ENCODE assay signal across 9 cellular contexts in genomic region chr5:43305948-43306563, GRCh38. TPM values are rescaled to one million over a fixed set of nuclear protein-coding genes. Genes with fewer than 3 reads are reported as not detected.
DNase-seq lines count a peak whose midpoint lies in the region; ATAC-seq and TF ChIP-seq lines count a peak whose summit lies in the region.
"Had no signal": no experiment of that assay in that cellular context is flagged by ENCODE, and none has a peak within 500 bp of the region (broad histone marks: within the 10 kb centered on the region; RNA-seq: fewer than 3 reads in every experiment).

No MANE protein-coding gene starts in this region.

- WGBS in right cardiac atrium, result 81% methylated on average over 1 of the region's 1 CpG

- no peak overlapping the region for H3K4me3 ChIP-seq in right cardiac atrium (ENCODE audit: low read length)

- ATAC-seq in GM18520 (IDR thresholded peaks at IDR 0.05; ENCODE audit: unreplicated experiment) (peak; percentile 42), HG03159 (IDR thresholded peaks at IDR 0.05; ENCODE audit: unreplicated experiment) (peak; percentile 65), right cardiac atrium (peak; percentile 55 to 65)
- peak; percentile 50 to 63 for ATAC-seq in stimulated activated naive B cell treated with anti-CD40 and anti-IgM and Interleukin-4, amounts not matched to agents 10 μg/mL and 1 μg/mL and 100 μg/mL, for 72 hours (replicated peaks)

- H3K27ac ChIP-seq in C4-2B (no peak overlapping the region), right cardiac atrium (ENCODE audit: low read length) (no peak overlapping the region)

- H3K4me1 Mint-ChIP-seq in activated naive CD8-positive, alpha-beta T cell treated with anti-CD3 and anti-CD28 coated beads for 36 hours, result peaks cover 69% of the 10 kb centered on the region
- peaks cover 29 to 85% of the 10 kb centered on the region in 2 donors for H3K4me1 Mint-ChIP-seq in stimulated activated naive B cell treated with anti-CD40 and anti-IgM and Interleukin-4, amounts not matched to agents 10 μg/mL and 1 μg/mL and 100 μg/mL, for 72 hours

- TF ChIP-seq CTCF in C4-2B (conservative IDR thresholded peaks at IDR 0.05), result peak; percentile 88

- H3K36me3 Mint-ChIP-seq in activated naive CD8-positive, alpha-beta T cell treated with anti-CD3 and anti-CD28 coated beads for 36 hours, result peaks cover 50% of the 10 kb centered on the region
- peaks cover 27 to 38% of the 10 kb centered on the region in 2 donors for H3K36me3 Mint-ChIP-seq in stimulated activated naive B cell treated with anti-CD40 and anti-IgM and Interleukin-4, amounts not matched to agents 10 μg/mL and 1 μg/mL and 100 μg/mL, for 72 hours

- no peaks in the 10 kb centered on the region for H3K9me3 Mint-ChIP-seq in activated naive CD8-positive, alpha-beta T cell treated with anti-CD3 and anti-CD28 coated beads for 36 hours
- no peaks in the 10 kb centered on the region for H3K9me3 Mint-ChIP-seq in stimulated activated naive B cell treated with anti-CD40 and anti-IgM and Interleukin-4, amounts not matched to agents 10 μg/mL and 1 μg/mL and 100 μg/mL, for 72 hours
- H3K9me3 Mint-ChIP-seq: IgD-negative memory B cell had no signal

- no peak overlapping the region for H3K4me3 Mint-ChIP-seq in activated naive CD8-positive, alpha-beta T cell treated with anti-CD3 and anti-CD28 coated beads for 36 hours
- no peak overlapping the region for H3K4me3 Mint-ChIP-seq in stimulated activated naive B cell treated with anti-CD40 and anti-IgM and Interleukin-4, amounts not matched to agents 10 μg/mL and 1 μg/mL and 100 μg/mL, for 72 hours
- H3K4me3 Mint-ChIP-seq: IgD-negative memory B cell had no signal

- H3K27me3 Mint-ChIP-seq in activated naive CD8-positive, alpha-beta T cell treated with anti-CD3 and anti-CD28 coated beads for 36 hours, result no peaks in the 10 kb centered on the region
- H3K27me3 Mint-ChIP-seq in stimulated activated naive B cell treated with anti-CD40 and anti-IgM and Interleukin-4, amounts not matched to agents 10 μg/mL and 1 μg/mL and 100 μg/mL, for 72 hours, result no peaks in the 10 kb centered on the region
- H3K27me3 Mint-ChIP-seq: IgD-negative memory B cell had no signal

- peak overlapping the region; percentile 16 for H3K27ac Mint-ChIP-seq in activated naive CD8-positive, alpha-beta T cell treated with anti-CD3 and anti-CD28 coated beads for 36 hours
- H3K27ac Mint-ChIP-seq in stimulated activated naive B cell treated with anti-CD40 and anti-IgM and Interleukin-4, amounts not matched to agents 10 μg/mL and 1 μg/mL and 100 μg/mL, for 72 hours, result peak overlapping the region; percentile 51

- peaks cover 8% of the 10 kb centered on the region for H3K4me1 ChIP-seq in right cardiac atrium (ENCODE audit: control insufficient read depth, insufficient read depth, low read length)

- intact Hi-C loops in right cardiac atrium (cut with DNase I), result loop anchor here in 1 of 4 donors (5.0 kb wide), 1 partner anchor 74 kb away; no protein-coding TSS in a partner anchor

- DNase-seq in NCI-H524 (lab: John Stamatoyannopoulos, UW) (peak; percentile 31 to 78), right cardiac atrium (no peak), activated gamma-delta T cell treated with Interleukin-2 at 50 U/mL for 16 hours (no peak)
- no peak for DNase-seq in activated naive CD8-positive, alpha-beta T cell treated with anti-CD3 and anti-CD28 coated beads for 36 hours
- no peak for DNase-seq in stimulated activated naive B cell treated with anti-CD40 and anti-IgM and Interleukin-4, amounts not matched to agents 10 μg/mL and 1 μg/mL and 100 μg/mL, for 72 hours

- no peaks in the 10 kb centered on the region for H3K27me3 ChIP-seq in right cardiac atrium (ENCODE audit: control insufficient read depth, insufficient read depth)

- H3K9me3 ChIP-seq in right cardiac atrium (ENCODE audit: control insufficient read depth, low read length), result no peaks in the 10 kb centered on the region

RNA-seq across cellular contexts. Expression of gene HMGCS1, which starts 7.2 kb away (rescaled TPM):
- total RNA-seq in activated naive CD8-positive, alpha-beta T cell treated with anti-CD3 and anti-CD28 coated beads for 36 hours, result 10 to 100 TPM; 58.4 to 60.2 TPM
- 10 to 100 TPM; 18.2 to 36.1 (median 26.5) TPM for total RNA-seq in right cardiac atrium
- polyA plus RNA-seq in right cardiac atrium, result 14.6 TPM

Comparison
In these comparisons a context has a peak if more than half of its experiments do, and no peak if none do; other contexts are left out.
1. DNase-seq: peak in NCI-H524 (2 of 2); none in activated naive CD8-positive, alpha-beta T cell treated with anti-CD3 and anti-CD28 coated beads for 36 hours (single experiment), right cardiac atrium (0 of 3), stimulated activated naive B cell treated with anti-CD40 and anti-IgM and Interleukin-4, amounts not matched to agents 10 μg/mL and 1 μg/mL and 100 μg/mL, for 72 hours (single experiment) and activated gamma-delta T cell treated with Interleukin-2 at 50 U/mL for 16 hours (single experiment).
2. Peak in every context shown above with its lines, with median percentiles within 50 percentile points of each other: ATAC-seq.